8 cellular contexts compared by ENCODE assay signal in the genomic region with DNA sequence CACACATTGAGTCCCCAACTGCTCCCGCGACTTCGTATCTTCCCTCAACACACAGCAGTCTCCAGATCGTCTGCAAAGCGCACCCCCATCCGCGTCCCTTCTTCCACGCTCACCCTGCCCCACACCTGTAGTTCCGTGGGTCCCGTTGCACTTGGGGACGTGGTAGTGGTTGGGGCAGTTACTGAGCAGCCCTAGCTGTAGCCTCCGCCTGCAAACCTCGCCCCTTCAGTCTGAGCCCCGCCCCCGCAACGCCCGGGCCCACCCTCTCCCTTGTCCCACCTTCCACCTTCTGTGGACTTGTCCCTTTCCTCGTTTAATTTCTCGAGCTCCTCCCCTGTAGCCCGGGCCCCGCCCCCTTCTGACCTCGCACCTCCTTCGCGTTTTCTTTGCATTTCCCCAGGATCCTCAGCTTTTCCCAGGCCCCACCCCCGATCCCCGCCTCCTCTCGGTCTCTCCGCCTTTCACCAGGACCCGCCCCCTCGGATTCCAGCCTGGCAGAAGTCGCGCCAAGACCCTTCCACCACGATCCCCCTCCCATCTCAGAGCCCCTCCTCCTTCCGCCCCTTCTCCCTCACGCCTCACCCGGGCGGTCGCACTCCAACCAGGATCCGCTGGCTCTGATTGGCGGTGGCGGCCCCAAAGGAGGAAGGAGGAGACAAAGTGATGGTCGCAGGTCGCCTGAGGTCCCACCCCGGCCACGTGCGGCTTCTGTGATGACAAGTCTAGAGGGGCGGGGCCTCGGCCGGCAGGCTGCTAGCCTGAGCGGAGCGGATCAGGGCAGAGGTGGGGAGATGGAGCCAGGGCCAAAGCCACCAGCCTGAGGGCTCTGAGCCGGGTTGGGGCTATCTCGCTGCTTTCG.
A peak's percentile ranks its signal among the peaks of the same experiment; 100 is the strongest.
DNase-seq lines count a peak whose midpoint lies in the region; FAIRE-seq and TF ChIP-seq lines count a peak whose summit lies in the region.

A gene with protein sequence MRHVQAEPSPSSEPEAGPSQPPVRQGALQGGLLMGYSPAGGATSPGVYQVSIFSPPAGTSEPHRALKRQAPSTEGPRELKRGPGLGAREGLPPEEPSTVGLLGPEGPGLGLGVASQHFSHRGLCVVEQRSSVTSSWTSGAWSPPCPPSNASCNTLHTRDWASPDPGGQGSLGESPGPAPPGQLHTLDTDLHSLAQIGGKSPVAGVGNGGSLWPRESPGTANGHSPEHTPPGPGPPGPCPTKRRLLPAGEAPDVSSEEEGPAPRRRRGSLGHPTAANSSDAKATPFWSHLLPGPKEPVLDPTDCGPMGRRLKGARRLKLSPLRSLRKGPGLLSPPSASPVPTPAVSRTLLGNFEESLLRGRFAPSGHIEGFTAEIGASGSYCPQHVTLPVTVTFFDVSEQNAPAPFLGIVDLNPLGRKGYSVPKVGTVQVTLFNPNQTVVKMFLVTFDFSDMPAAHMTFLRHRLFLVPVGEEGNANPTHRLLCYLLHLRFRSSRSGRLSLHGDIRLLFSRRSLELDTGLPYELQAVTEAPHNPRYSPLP (minus strand): TSS at position 183 of the 859 bp plus-strand sequence. CDS start 7,588 bp downstream, outside the sequence.

- TF ChIP-seq CTCF in Loucy (conservative IDR thresholded peaks at IDR 0.05; ENCODE audit: low read length): no peak
- TF ChIP-seq CTCF in fibroblast of pulmonary artery (IDR thresholded peaks at IDR 0.05; ENCODE audit: low read length, missing control alignments): no peak
- no peak for TF ChIP-seq CTCF in nephron (IDR thresholded peaks at IDR 0.05; ENCODE audit: unreplicated experiment in 3 of 3)

- no peaks in the 10 kb centered on the region for H3K9me2 ChIP-seq in Loucy (replicated peaks; ENCODE audit: low read depth, low read length)

- H3K27me3 ChIP-seq in Loucy (ENCODE audit: insufficient read depth, low read length, poor library complexity, severe bottlenecking): no peaks in the 10 kb centered on the region

- peaks cover 7% of the 10 kb centered on the region for H3F3A ChIP-seq in Loucy (ENCODE audit: low read depth)

- no peak for FAIRE-seq in H54 (lab: Jason Lieb, UNC)

- H3K4me3 Mint-ChIP-seq in nephron: peak within 1 kb of the TSS; percentile 93 to 97 (median 94)
- peak within 1 kb of the TSS; percentile 86 for H3K4me3 Mint-ChIP-seq in stimulated activated naive CD8-positive, alpha-beta T cell treated with anti-CD3 and anti-CD28 coated beads, Interleukin-15, Interleukin-2, amounts not matched to agents 100 ng/mL and 50 ng/mL, for 24 hours

- H4K20me1 ChIP-seq in Loucy (ENCODE audit: insufficient read depth, low read length, poor library complexity, severe bottlenecking): peaks cover under 1% of the 10 kb centered on the region

- H3K4me1 ChIP-seq in Loucy (ENCODE audit: insufficient read depth, low read length, poor library complexity, severe bottlenecking): peaks cover 36% of the 10 kb centered on the region

- peak within 1 kb of the TSS; percentile 85 for H3K9ac ChIP-seq in Loucy (ENCODE audit: low read depth, low read length, poor library complexity, severe bottlenecking)

- H3K4me1 Mint-ChIP-seq in nephron: peaks cover 31% of the 10 kb centered on the region
- H3K4me1 Mint-ChIP-seq in stimulated activated naive CD8-positive, alpha-beta T cell treated with anti-CD3 and anti-CD28 coated beads, Interleukin-15, Interleukin-2, amounts not matched to agents 100 ng/mL and 50 ng/mL, for 24 hours (ENCODE audit: low read depth): peaks cover 56% of the 10 kb centered on the region

- H3K4me3 ChIP-seq in Loucy (ENCODE audit: low read length, poor library complexity, severe bottlenecking) (peak within 1 kb of the TSS; percentile 75), fibroblast of pulmonary artery (replicated peaks; ENCODE audit: low read depth, low read length) (peak within 1 kb of the TSS; percentile 92)

- peak within 1 kb of the TSS; percentile 81 for H2AFZ ChIP-seq in Loucy (ENCODE audit: low read length)

- H3K9me3 Mint-ChIP-seq in nephron: no peaks in the 10 kb centered on the region
- no peaks in the 10 kb centered on the region for H3K9me3 Mint-ChIP-seq in stimulated activated naive CD8-positive, alpha-beta T cell treated with anti-CD3 and anti-CD28 coated beads, Interleukin-15, Interleukin-2, amounts not matched to agents 100 ng/mL and 50 ng/mL, for 24 hours

- no peaks in the 10 kb centered on the region for H3K9me3 ChIP-seq in Loucy (ENCODE audit: insufficient read depth, low read depth, low read length)

- H3K4me2 ChIP-seq in Loucy (ENCODE audit: low read depth, low read length, poor library complexity, severe bottlenecking): peak within 1 kb of the TSS; percentile 96

- H3K27me3 Mint-ChIP-seq in nephron (ENCODE audit: low read depth): peaks cover 5% of the 10 kb centered on the region
- H3K27me3 Mint-ChIP-seq in stimulated activated naive CD8-positive, alpha-beta T cell treated with anti-CD3 and anti-CD28 coated beads, Interleukin-15, Interleukin-2, amounts not matched to agents 100 ng/mL and 50 ng/mL, for 24 hours: no peaks in the 10 kb centered on the region

- H3K27ac Mint-ChIP-seq in nephron: peak within 1 kb of the TSS; percentile 90 to 97 (median 93)
- H3K27ac Mint-ChIP-seq in stimulated activated naive CD8-positive, alpha-beta T cell treated with anti-CD3 and anti-CD28 coated beads, Interleukin-15, Interleukin-2, amounts not matched to agents 100 ng/mL and 50 ng/mL, for 24 hours: peak within 1 kb of the TSS; percentile 91

- TF ChIP-seq POLR2A in H54 (IDR thresholded peaks at IDR 0.05; ENCODE audit: low read depth, low read length): peak; percentile 56
- peak; percentile 58 for TF ChIP-seq POLR2A in Raji (IDR thresholded peaks at IDR 0.05; ENCODE audit: insufficient read depth, low read depth, low read length)

- peaks cover 4% of the 10 kb centered on the region; the same call in 1 of the 2 replicates for H3K79me2 ChIP-seq in Loucy (ENCODE audit: insufficient read depth, low read length)

- H3K36me3 ChIP-seq in Loucy (ENCODE audit: insufficient read depth, low read length): no peaks in the 10 kb centered on the region

- H3K36me3 Mint-ChIP-seq in nephron (ENCODE audit: low read depth): peaks cover 3% of the 10 kb centered on the region
- H3K36me3 Mint-ChIP-seq in stimulated activated naive CD8-positive, alpha-beta T cell treated with anti-CD3 and anti-CD28 coated beads, Interleukin-15, Interleukin-2, amounts not matched to agents 100 ng/mL and 50 ng/mL, for 24 hours (ENCODE audit: low read depth): no peaks in the 10 kb centered on the region

- peak; percentile 98 for DNase-seq in EL
- DNase-seq in H54 (ENCODE audit: insufficient read length, low spot score): peak; percentile 63
- peak; percentile 88 for DNase-seq in activated effector memory CD4-positive, alpha-beta T cell treated with Interleukin-2 at 50 U/mL for 16 hours
- peak; percentile 98 for DNase-seq in fibroblast of pulmonary artery (ENCODE audit: low read depth)

Comparison
In these comparisons a context has a peak if more than half of its experiments do, and no peak if none do; other contexts are left out.
1. Peak in every context shown above with its lines: DNase-seq and H3K4me3 ChIP-seq.